ENCODE assay signal across 16 cellular contexts in the genomic region with DNA sequence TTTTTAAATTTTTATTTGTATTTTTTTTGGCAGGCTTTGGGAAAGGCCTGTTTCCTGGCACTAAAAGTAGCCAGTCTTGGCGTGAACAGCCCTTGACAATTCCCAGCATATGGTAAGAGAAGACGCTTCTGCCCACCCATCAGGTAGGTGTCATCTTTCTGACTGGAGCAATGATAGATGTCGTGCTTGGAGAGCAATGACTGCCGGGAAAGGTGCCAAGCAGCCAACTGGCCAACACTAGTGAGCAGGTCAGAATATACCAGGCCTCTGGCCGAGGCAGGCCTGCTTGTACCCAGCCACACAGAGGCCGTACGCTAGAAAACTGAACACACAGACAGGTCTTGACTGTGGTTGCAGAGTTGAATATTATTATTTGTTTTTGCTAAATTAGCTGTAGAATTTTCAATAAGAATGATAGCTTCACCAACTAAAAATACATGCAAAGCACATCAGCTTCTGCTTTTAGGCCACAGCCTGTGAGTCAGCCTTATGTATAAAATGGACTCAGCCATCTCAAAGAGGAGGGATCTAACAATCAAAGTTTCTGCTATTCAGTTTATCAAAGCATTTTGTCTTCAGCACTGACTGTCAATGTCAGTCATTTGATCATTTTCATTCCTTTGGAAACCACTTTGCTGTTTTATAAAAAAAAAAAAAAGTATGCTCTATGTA.
"Had no signal": no experiment of that assay in that cellular context is flagged by ENCODE, and none has a peak within 500 bp of the region (broad histone marks: within the 10 kb centered on the region; RNA-seq: fewer than 3 reads in every experiment).

No MANE protein-coding gene starts in this region.

- H3K27ac Mint-ChIP-seq: activated B cell treated with CpG ODN at 0.5 μM for 24 hours; activated CD4-positive, alpha-beta memory T cell treated with anti-CD3 and anti-CD28 coated beads for 36 hours; activated naive CD8-positive, alpha-beta T cell; mesothelial cell of epicardium; T-helper 2 cell treated with Interferon-gamma antibody and Interleukin-4, amounts not matched to agents 5 μg/mL and 100 μg/mL, for 36 hours; type B pancreatic cell had no signal

- H3K27me3 Mint-ChIP-seq: activated B cell treated with CpG ODN at 0.5 μM for 24 hours; activated CD4-positive, alpha-beta memory T cell treated with anti-CD3 and anti-CD28 coated beads for 36 hours; activated naive CD8-positive, alpha-beta T cell; type B pancreatic cell had no signal

- DNase-seq: activated B cell treated with CpG ODN at 0.5 μM for 24 hours; activated CD4-positive, alpha-beta memory T cell treated with anti-CD3 and anti-CD28 coated beads for 36 hours; activated CD4-positive, alpha-beta T cell treated with anti-CD3 and anti-CD28 coated beads for 4 hours; cortex of kidney; effector CD4-positive, alpha-beta T cell; left cardiac atrium; occipital lobe; stimulated activated CD4-positive, alpha-beta T cell treated with anti-CD3 and anti-CD28 coated beads, Interleukin-2, amount 100 ng/mL, for 24 hours; stimulated activated naive CD8-positive, alpha-beta T cell treated with anti-CD3 and anti-CD28 coated beads, Interleukin-15, Interleukin-2, amounts not matched to agents 100 U/mL and 50 U/mL, for 24 hours had no signal

- H3K4me3 ChIP-seq: lung, suprapubic skin had no signal

- ATAC-seq: esophagus mucosa; left cardiac atrium; stimulated activated naive CD8-positive, alpha-beta T cell treated with anti-CD3 and anti-CD28 coated beads, Interleukin-15, Interleukin-2, amounts not matched to agents 100 U/mL and 50 U/mL, for 24 hours had no signal

- H3K4me1 Mint-ChIP-seq: activated B cell treated with CpG ODN at 0.5 μM for 24 hours, mesothelial cell of epicardium had no signal

- H3K4me3 Mint-ChIP-seq: activated B cell treated with CpG ODN at 0.5 μM for 24 hours; activated CD4-positive, alpha-beta memory T cell treated with anti-CD3 and anti-CD28 coated beads for 36 hours; activated naive CD8-positive, alpha-beta T cell; mesothelial cell of epicardium; T-helper 2 cell treated with Interferon-gamma antibody and Interleukin-4, amounts not matched to agents 5 μg/mL and 100 μg/mL, for 36 hours; type B pancreatic cell had no signal

- H3K36me3 Mint-ChIP-seq: activated CD4-positive, alpha-beta memory T cell treated with anti-CD3 and anti-CD28 coated beads for 36 hours; activated naive CD8-positive, alpha-beta T cell had no signal
